ENCODE assay signal across 10 cellular contexts in genomic region chr12:100566887-100567637, GRCh38. TPM values are rescaled to one million over a fixed set of nuclear protein-coding genes. Genes with fewer than 3 reads are reported as not detected.
A peak's percentile ranks its signal among the peaks of the same experiment; 100 is the strongest.
DNase-seq lines count a peak whose midpoint lies in the region; ATAC-seq, FAIRE-seq and TF ChIP-seq lines count a peak whose summit lies in the region.
"Had no signal": no experiment of that assay in that cellular context is flagged by ENCODE, and none has a peak within 500 bp of the region (broad histone marks: within the 10 kb centered on the region; RNA-seq: fewer than 3 reads in every experiment).

No MANE protein-coding gene starts in this region.

- H3K4me2 ChIP-seq in HepG2 (ENCODE audit: low read depth, low read length) (no peak overlapping the region), mesenchymal stem cell (ENCODE audit: low read length, poor library complexity, severe bottlenecking) (no peak overlapping the region)

- no peak overlapping the region for H3K27ac Mint-ChIP-seq in type B pancreatic cell

- no peak overlapping the region for H3K4ac ChIP-seq in mesenchymal stem cell (ENCODE audit: low read depth in 1 of 2, low read length in 2 of 2)

- no peak overlapping the region for H3K14ac ChIP-seq in mesenchymal stem cell (ENCODE audit: low read length in 2 of 2)

- H2BK5ac ChIP-seq in mesenchymal stem cell (ENCODE audit: low read depth, low read length, poor library complexity, severe bottlenecking), result no peak overlapping the region

- no peak overlapping the region for H4K91ac ChIP-seq in mesenchymal stem cell (ENCODE audit: low read length)

- H3K23ac ChIP-seq in mesenchymal stem cell (ENCODE audit: low read length in 2 of 2), result no peak overlapping the region

- no peak overlapping the region for H3K4me3 Mint-ChIP-seq in type B pancreatic cell

- H3K4me3 ChIP-seq in HepG2 (replicated peaks in 1 of 3; ENCODE audit: insufficient read depth in 1 of 3, low read depth in 2 of 3, low read length in 3 of 3), result no peak overlapping the region
- no peak overlapping the region for H3K4me3 ChIP-seq in mesenchymal stem cell (ENCODE audit: insufficient read depth in 1 of 2, low read depth in 1 of 2, low read length in 2 of 2)

- no peak overlapping the region for H3K9ac ChIP-seq in HepG2 (ENCODE audit: insufficient read depth, low read depth, low read length)
- no peak overlapping the region for H3K9ac ChIP-seq in mesenchymal stem cell (ENCODE audit: low read length)

- no peak overlapping the region for H2BK120ac ChIP-seq in mesenchymal stem cell (ENCODE audit: low read depth, low read length)

- ATAC-seq in GM18519 (IDR thresholded peaks at IDR 0.05; ENCODE audit: low FRiP score, unreplicated experiment) (peak; percentile 97), HepG2 (peak; percentile 35; the same call in 2 of the 3 replicates)
- ATAC-seq: HCT116 had no signal

- H2BK12ac ChIP-seq in mesenchymal stem cell (ENCODE audit: low read length in 2 of 2), result no peak overlapping the region

- no peak overlapping the region for H2AK5ac ChIP-seq in mesenchymal stem cell (ENCODE audit: low read length, severe bottlenecking)

- H3K9me3 Mint-ChIP-seq in type B pancreatic cell, result no peaks in the 10 kb centered on the region

- DNase-seq in H54 (ENCODE audit: insufficient read length, low spot score) (no peak), MV-4-11 (lab: John Stamatoyannopoulos, UW) (peak; percentile 93), HepG2 (ENCODE audit: low spot score) (no peak), DMS53 (lab: John Stamatoyannopoulos, UW) (no peak), type B pancreatic cell (ENCODE audit: extremely low spot score, unreplicated experiment) (no peak), glomerular visceral epithelial cell (ENCODE audit: extremely low spot score) (no peak), mesenchymal stem cell (no peak)

- TF ChIP-seq POLR2A in H54 (IDR thresholded peaks at IDR 0.05; ENCODE audit: low read depth, low read length), result no peak
- no peak for TF ChIP-seq POLR2A in HepG2 (IDR thresholded peaks at IDR 0.05; ENCODE audit: insufficient read depth in 1 of 2, low read depth in 2 of 2, low read length in 2 of 2)

- no peak overlapping the region for H3K18ac ChIP-seq in mesenchymal stem cell (ENCODE audit: low read depth in 1 of 2, low read length in 2 of 2)

- whole genome bisulfite sequencing in HepG2 (ENCODE audit: low lambda C conversion rate), result 16% methylated on average over 3 of the region's 3 CpGs
- 81% methylated on average over 2 of the region's 3 CpGs for WGBS in mesenchymal stem cell

- FAIRE-seq in H54 (lab: Jason Lieb, UNC), result peak; percentile 81
- FAIRE-seq in HepG2 (lab: Jason Lieb, UNC), result no peak

- H2BK15ac ChIP-seq in mesenchymal stem cell (ENCODE audit: low read depth, poor library complexity, severe bottlenecking), result no peak overlapping the region

- H3K36me3 ChIP-seq in HepG2 (replicated peaks in 1 of 2; ENCODE audit: control insufficient read depth in 1 of 2, insufficient read depth in 2 of 2, low read length in 2 of 2), result peaks cover 0 to 3% of the 10 kb centered on the region in 2 experiments; a peak in 1 of 5 replicates
- no peaks in the 10 kb centered on the region for H3K36me3 ChIP-seq in mesenchymal stem cell (ENCODE audit: control insufficient read depth in 1 of 2, insufficient read depth in 2 of 2, low read depth in 1 of 2, low read length in 2 of 2)
- H3K36me3 ChIP-seq: neutrophil had no signal

- BruUV-seq in HepG2 (replicated peaks; lab: Mats Ljungman, UMichigan), result no TSS peak

- H3K36me3 Mint-ChIP-seq in type B pancreatic cell, result no peaks in the 10 kb centered on the region

- H3K27me3 Mint-ChIP-seq in type B pancreatic cell, result peaks cover 51% of the 10 kb centered on the region

- H3K79me2 ChIP-seq in HepG2 (ENCODE audit: insufficient read depth, low read length), result no peaks in the 10 kb centered on the region

- H2AFZ ChIP-seq in HepG2 (ENCODE audit: low read length) (no peak overlapping the region), mesenchymal stem cell (ENCODE audit: low read depth, low read length) (no peak overlapping the region)

- H3K79me1 ChIP-seq in mesenchymal stem cell (replicated peaks; ENCODE audit: low read length, poor library complexity, severe bottlenecking), result no peaks in the 10 kb centered on the region

- no peak overlapping the region for H4K8ac ChIP-seq in mesenchymal stem cell (ENCODE audit: low read length)

- CTCF ChIA-PET in HepG2 (lab: Yijun Ruan, JAX; ENCODE audit: low intra/inter-chr PET ratio, low total read pairs), result no interaction called here

- H3K27ac ChIP-seq in HepG2 (ENCODE audit: extremely low read length, insufficient read depth, low read length), result no peak overlapping the region
- no peak overlapping the region for H3K27ac ChIP-seq in mesenchymal stem cell (ENCODE audit: low read length, poor library complexity, severe bottlenecking)
- H3K27ac ChIP-seq: neutrophil had no signal

- TF ChIP-seq EP300 in HepG2 (IDR thresholded peaks at IDR 0.05; ENCODE audit: low read depth in 2 of 2, low read length in 2 of 2) (no peak), HepG2 (CRISPR knock-in tag; IDR thresholded peaks at IDR 0.05; ENCODE audit: borderline replicate concordance) (no peak)

- no peak for TF ChIP-seq RAD21 in HepG2 (CRISPR knock-in tag; IDR thresholded peaks at IDR 0.05)

- POLR2A ChIA-PET in HepG2 (lab: Yijun Ruan, JAX), result interaction anchor here (1.4 kb wide), 1 partner anchor 9 kb away, joined by 3 read pairs; no protein-coding TSS in a partner anchor

- TF ChIP-seq CTCF in HepG2 (CRISPR knock-in tag; IDR thresholded peaks at IDR 0.05), result no peak
- no peak for TF ChIP-seq CTCF in type B pancreatic cell (conservative IDR thresholded peaks at IDR 0.05)

- H3K4me1 ChIP-seq in HepG2 (ENCODE audit: insufficient read depth, low read length) (peaks cover 11% of the 10 kb centered on the region; the same call in 1 of the 2 replicates), mesenchymal stem cell (ENCODE audit: control insufficient read depth, insufficient read depth, low read depth, low read length) (no peaks in the 10 kb centered on the region)

- 0 out of 5 replicates have a peak, but pooled peaks cover 0 to under 1% of the 10 kb centered on the region in 2 experiments for H3K27me3 ChIP-seq in HepG2 (ENCODE audit: control insufficient read depth in 1 of 2, insufficient read depth in 2 of 2, low read length in 2 of 2)
- peaks cover 0 to 24% of the 10 kb centered on the region in 2 experiments for H3K27me3 ChIP-seq in mesenchymal stem cell (ENCODE audit: control insufficient read depth in 1 of 2, insufficient read depth in 1 of 2, low read length in 2 of 2)

- H3K4me1 Mint-ChIP-seq in type B pancreatic cell (ENCODE audit: unreplicated experiment), result peaks cover 4% of the 10 kb centered on the region

- intact Hi-C loops in HepG2 (cut with micrococcal nuclease; ENCODE audit: unreplicated experiment), result no loop called here

- in situ Hi-C loops in HepG2 (cut with HindIII; ENCODE audit: extremely low pct_ligation_motif_present, low pct_unique_long_range_greater_than_20kb), result no loop called here

- H3K9me3 ChIP-seq in HepG2 (ENCODE audit: low read length) (no peaks in the 10 kb centered on the region), mesenchymal stem cell (ENCODE audit: control insufficient read depth, low read length) (no peaks in the 10 kb centered on the region)
- H3K9me3 ChIP-seq: neutrophil had no signal

- H4K20me1 ChIP-seq in HepG2 (ENCODE audit: insufficient read depth, low read length), result no peaks in the 10 kb centered on the region

RNA-seq across cellular contexts. Expression of gene GAS2L3, which starts 6.4 kb away (rescaled TPM):
- total RNA-seq in HepG2 (2016; rRNA removed; fragmentation: Illumina TruSeq; extraction: Trizol) (20.8 and 21.3 TPM in 2 replicates), type B pancreatic cell (ENCODE audit: low replicate concordance) (27.5 and 29.4 TPM in 2 replicates)
- 15.7 and 18.4 TPM in 2 replicates for total RNA-seq in HepG2 (2016; cell fraction: cytosol; rRNA removed; fragmentation: Illumina TruSeq; extraction: Trizol; ENCODE audit: low read depth)
- 18.5 and 21.5 TPM in 2 replicates for total RNA-seq in HepG2 (2016; cell fraction: insoluble cytoplasmic fraction; rRNA removed; fragmentation: Illumina TruSeq; extraction: Trizol)
- 12.0 and 13.0 TPM in 2 replicates for total RNA-seq in HepG2 (2016; cell fraction: membrane; rRNA removed; fragmentation: Illumina TruSeq; extraction: Trizol)
- 26.1 and 29.7 TPM in 2 replicates for total RNA-seq in HepG2 (2016; cell fraction: nucleus; rRNA removed; fragmentation: Illumina TruSeq; extraction: Trizol)
- polyA plus RNA-seq in HepG2 (2011; rRNA removed), result 3.3 and 7.0 TPM in 2 replicates
- 1.7 and 1.9 TPM in 2 replicates for polyA plus RNA-seq in HepG2 (2011; cell fraction: cytosol; rRNA removed)
- polyA plus RNA-seq in HepG2 (2011; cell fraction: nucleus; rRNA removed), result 5.8 and 8.2 TPM in 2 replicates
- polyA plus RNA-seq in HepG2 (2012), result 6.0 and 9.9 TPM in 2 replicates
- polyA plus RNA-seq in HepG2 (2016; cell fraction: cytosol; fragmentation: Illumina TruSeq; extraction: Trizol; ENCODE audit: low read depth), result 0.41 and 0.60 TPM in 2 replicates
- 12.3 and 13.2 TPM in 2 replicates for polyA plus RNA-seq in HepG2 (2016; cell fraction: insoluble cytoplasmic fraction; fragmentation: Illumina TruSeq; extraction: Trizol; ENCODE audit: low read depth)
- 1.6 and 2.2 TPM in 2 replicates for polyA plus RNA-seq in HepG2 (2016; cell fraction: membrane; fragmentation: Illumina TruSeq; extraction: Trizol; ENCODE audit: low read depth)
- 21.7 and 23.3 TPM in 2 replicates for polyA plus RNA-seq in HepG2 (2016; cell fraction: nucleus; fragmentation: Illumina TruSeq; extraction: Trizol; ENCODE audit: insufficient read depth, low read depth)
- polyA minus RNA-seq in HepG2 (2011; rRNA and poly(A)+ RNA removed; ENCODE audit: low replicate concordance), result 2.2 and 9.8 TPM in 2 replicates
- polyA minus RNA-seq in HepG2 (2011; cell fraction: cytosol; rRNA and poly(A)+ RNA removed), result 11.0 TPM in 2 replicates
- polyA minus RNA-seq in HepG2 (2011; cell fraction: nucleus; rRNA and poly(A)+ RNA removed), result 52.0 and 64.4 TPM in 2 replicates
- polyA plus RNA-seq in mesenchymal stem cell (2013, experiment 1 of 2), result 11.0 TPM
- polyA plus RNA-seq in mesenchymal stem cell (2013, experiment 2 of 2), result 10.1 TPM
